Comparison of ENCODE assay signal across 16 cellular contexts in the genomic region with DNA sequence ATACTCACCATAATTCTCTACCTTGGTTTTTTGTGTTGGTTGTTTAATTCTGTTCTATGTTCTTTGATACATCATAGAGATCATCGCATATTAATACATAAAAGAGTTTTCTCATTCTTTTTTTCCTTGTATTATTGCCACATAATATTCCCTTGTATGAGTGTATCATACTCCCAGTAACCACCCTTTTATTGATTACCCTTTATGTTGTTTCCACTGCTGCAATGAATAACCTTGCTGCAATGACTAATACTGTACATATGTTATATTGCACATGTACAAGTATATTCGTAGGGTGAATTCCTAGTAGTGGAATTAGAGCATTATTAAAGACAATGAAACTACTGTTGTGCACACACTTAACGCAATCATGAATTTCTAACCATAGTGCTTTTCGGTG. TPM values are rescaled to one million over a fixed set of nuclear protein-coding genes. Genes with fewer than 3 reads are reported as not detected.
DNase-seq lines count a peak whose midpoint lies in the region; ATAC-seq and TF ChIP-seq lines count a peak whose summit lies in the region.
"Had no signal": no experiment of that assay in that cellular context is flagged by ENCODE, and none has a peak within 500 bp of the region (broad histone marks: within the 10 kb centered on the region; RNA-seq: fewer than 3 reads in every experiment).

No MANE protein-coding gene starts in this region.

- H3K27ac ChIP-seq in PC-3 (ENCODE audit: low read length), result no peak overlapping the region
- H3K27ac ChIP-seq: KMS-11 had no signal

- TF ChIP-seq CTCF in Calu3 (IDR thresholded peaks at IDR 0.05; ENCODE audit: unreplicated experiment) (no peak), PC-3 (conservative IDR thresholded peaks at IDR 0.05; ENCODE audit: low read depth, low read length) (no peak)

- intact Hi-C loops in Calu3 (cut with micrococcal nuclease; ENCODE audit: unreplicated experiment), result loop anchor here (1.0 to 10.0 kb wide), 4 partner anchors 112 to 378 kb away; no protein-coding TSS in a partner anchor
- intact Hi-C loops in PC-3 (cut with micrococcal nuclease), result loop anchor here (2.0 kb wide), 1 partner anchor 378 kb away; no protein-coding TSS in a partner anchor

- no peaks in the 10 kb centered on the region for H3F3A ChIP-seq in PC-3 (ENCODE audit: low read length, unreplicated experiment)

- no peaks in the 10 kb centered on the region for H3K27me3 Mint-ChIP-seq in Calu3 (ENCODE audit: unreplicated experiment)
- H3K27me3 Mint-ChIP-seq in activated naive CD8-positive, alpha-beta T cell treated with anti-CD3 and anti-CD28 coated beads, Interleukin-2, amount 50 U/mL, for 24 hours, result no peaks in the 10 kb centered on the region
- H3K27me3 Mint-ChIP-seq: CD8-positive, alpha-beta memory T cell had no signal

- H3K9me2 ChIP-seq in PC-3 (replicated peaks; ENCODE audit: low read length), result no peaks in the 10 kb centered on the region

- no peak overlapping the region for H3K4me3 Mint-ChIP-seq in Calu3 (ENCODE audit: low read depth, unreplicated experiment)
- no peak overlapping the region for H3K4me3 Mint-ChIP-seq in activated naive CD8-positive, alpha-beta T cell treated with anti-CD3 and anti-CD28 coated beads, Interleukin-2, amount 50 U/mL, for 24 hours
- H3K4me3 Mint-ChIP-seq: CD4-positive, CD25-positive, alpha-beta regulatory T cell; CD8-positive, alpha-beta memory T cell had no signal

- no peak overlapping the region for H2AFZ ChIP-seq in PC-3 (ENCODE audit: low read length)

- H3K4me1 Mint-ChIP-seq in Calu3 (ENCODE audit: low read depth, unreplicated experiment), result peaks cover 8% of the 10 kb centered on the region
- H3K4me1 Mint-ChIP-seq in activated naive CD8-positive, alpha-beta T cell treated with anti-CD3 and anti-CD28 coated beads, Interleukin-2, amount 50 U/mL, for 24 hours, result peaks cover 12% of the 10 kb centered on the region

- H3K4me3 ChIP-seq in PC-3 (ENCODE audit: low read length), result no peak overlapping the region

- BruUV-seq in Calu3 (replicated peaks; lab: Mats Ljungman, UMichigan), result no TSS peak
- no TSS peak for BruUV-seq in PC-3 (replicated peaks; lab: Mats Ljungman, UMichigan)

- DNase-seq in Calu3 (no peak), PC-3 (no peak), NCI-H146 (lab: John Stamatoyannopoulos, UW) (no peak), hippocampal formation (lab: John Stamatoyannopoulos, UW) (no peak)
- DNase-seq in activated naive CD8-positive, alpha-beta T cell treated with anti-CD3 and anti-CD28 coated beads, Interleukin-2, amount 50 U/mL, for 24 hours, result no peak
- DNase-seq: GOT3 had no signal

- H3K36me3 Mint-ChIP-seq in Calu3 (ENCODE audit: insufficient read depth, unreplicated experiment), result no peaks in the 10 kb centered on the region
- H3K36me3 Mint-ChIP-seq in activated naive CD8-positive, alpha-beta T cell treated with anti-CD3 and anti-CD28 coated beads, Interleukin-2, amount 50 U/mL, for 24 hours (ENCODE audit: low read depth), result no peaks in the 10 kb centered on the region
- H3K36me3 Mint-ChIP-seq: CD4-positive, CD25-positive, alpha-beta regulatory T cell; CD8-positive, alpha-beta memory T cell had no signal

- CTCF ChIA-PET in Calu3 (lab: Charles Lee) (interaction anchor here (1.0 kb wide), 2 partner anchors 115 to 378 kb away, joined by 3 to 7 read pairs; no protein-coding TSS in a partner anchor), PC-3 (lab: Charles Lee) (interaction anchor here (0.6 to 1.0 kb wide), 2 partner anchors 182 to 378 kb away, joined by 3 to 17 read pairs; no protein-coding TSS in a partner anchor)

- no peaks in the 10 kb centered on the region for H3K79me2 ChIP-seq in PC-3 (ENCODE audit: low read length)

- ATAC-seq in GM18858 (IDR thresholded peaks at IDR 0.05; ENCODE audit: unreplicated experiment), result peak; percentile 17
- peak; percentile 4 for ATAC-seq in HG02798 (IDR thresholded peaks at IDR 0.05; ENCODE audit: poor library complexity, unreplicated experiment)
- peak; percentile 49 for ATAC-seq in PC-3
- ATAC-seq in HG03039 (IDR thresholded peaks at IDR 0.05; ENCODE audit: unreplicated experiment), result no peak
- no peak for ATAC-seq in activated naive CD8-positive, alpha-beta T cell treated with anti-CD3 and anti-CD28 coated beads, Interleukin-2, amount 50 U/mL, for 24 hours

- no peaks in the 10 kb centered on the region for H3K4me1 ChIP-seq in PC-3 (ENCODE audit: insufficient read depth, low read length)
- H3K4me1 ChIP-seq: BE2C, Caco-2 had no signal

- H3K9me3 Mint-ChIP-seq in Calu3 (ENCODE audit: low read depth, unreplicated experiment), result no peaks in the 10 kb centered on the region
- no peaks in the 10 kb centered on the region for H3K9me3 Mint-ChIP-seq in activated naive CD8-positive, alpha-beta T cell treated with anti-CD3 and anti-CD28 coated beads, Interleukin-2, amount 50 U/mL, for 24 hours
- H3K9me3 Mint-ChIP-seq: CD4-positive, CD25-positive, alpha-beta regulatory T cell; CD8-positive, alpha-beta memory T cell had no signal

- no peak overlapping the region for H3K9ac ChIP-seq in PC-3 (ENCODE audit: low read length)
- H3K9ac ChIP-seq: KMS-11 had no signal

- H3K9me3 ChIP-seq in PC-3 (ENCODE audit: low read length), result no peaks in the 10 kb centered on the region
- H3K9me3 ChIP-seq: BE2C, Caco-2 had no signal

- no peaks in the 10 kb centered on the region for H4K20me1 ChIP-seq in PC-3 (ENCODE audit: low read length)

- no peaks in the 10 kb centered on the region for H3K36me3 ChIP-seq in PC-3 (ENCODE audit: low read depth, low read length)
- H3K36me3 ChIP-seq: BE2C had no signal

- no peak overlapping the region for H3K4me2 ChIP-seq in PC-3 (ENCODE audit: low read length)
- H3K4me2 ChIP-seq: KMS-11 had no signal

- peak overlapping the region; percentile 67 for H3K27ac Mint-ChIP-seq in Calu3 (ENCODE audit: unreplicated experiment)
- no peak overlapping the region for H3K27ac Mint-ChIP-seq in activated naive CD8-positive, alpha-beta T cell treated with anti-CD3 and anti-CD28 coated beads, Interleukin-2, amount 50 U/mL, for 24 hours
- H3K27ac Mint-ChIP-seq: CD4-positive, CD25-positive, alpha-beta regulatory T cell; CD8-positive, alpha-beta memory T cell had no signal

- POLR2A ChIA-PET in PC-3 (lab: Charles Lee; ENCODE audit: unreplicated experiment), result no interaction called here

- no peaks in the 10 kb centered on the region for H3K27me3 ChIP-seq in PC-3 (ENCODE audit: low read length)

RNA-seq across cellular contexts. Expression of a gene that starts 9.1 kb away (rescaled TPM):
- total RNA-seq in Calu3 (2022) (104 and 113 TPM in 2 replicates), PC-3 (2014; rRNA removed) (124 and 139 TPM in 2 replicates)

RNA-seq across cellular contexts. Expression of a gene that starts 45.8 kb away (rescaled TPM):
- 0.24 TPM in 1 of 2 replicates, not detected in the other for total RNA-seq in Calu3 (2022)
- 1.2 and 1.5 TPM in 2 replicates for total RNA-seq in PC-3 (2014; rRNA removed)
- total RNA-seq: H7, HT-29 had no signal

Comparison
In these comparisons a context has a peak if more than half of its experiments do, and no peak if none do; other contexts are left out.
1. ATAC-seq: peak in GM18858 (single experiment), HG02798 (single experiment) and PC-3 (single experiment); none in HG03039 (single experiment) and activated naive CD8-positive, alpha-beta T cell treated with anti-CD3 and anti-CD28 coated beads, Interleukin-2, amount 50 U/mL, for 24 hours (single experiment).